Comparison of ENCODE assay signal across 8 cellular contexts in genomic region chr12:40224439-40225291, GRCh38. TPM values are rescaled to one million over a fixed set of nuclear protein-coding genes. Genes with fewer than 3 reads are reported as not detected.
DNase-seq lines count a peak whose midpoint lies in the region; ATAC-seq, FAIRE-seq and TF ChIP-seq lines count a peak whose summit lies in the region.

Gene LRRK2, plus strand, starts transcription at chr12:40224997. Its CDS starts 135 bp downstream, at chr12:40225132.

- H2AK5ac ChIP-seq in neuronal stem cell (ENCODE audit: low read depth, low read length) = no peak within 1 kb of the TSS

- H3K4me3 ChIP-seq in A549 (peak within 1 kb of the TSS; percentile 58), OCI-LY3 (ENCODE audit: low read length) (peak within 1 kb of the TSS; percentile 79), gastroesophageal sphincter (peak within 1 kb of the TSS; percentile 72 to 79), neuronal stem cell (ENCODE audit: low read length in 2 of 2) (peak within 1 kb of the TSS; percentile 50 to 85), upper lobe of right lung (peak within 1 kb of the TSS; percentile 63)

- no peaks in the 10 kb centered on the region for H4K20me1 ChIP-seq in OCI-LY3 (ENCODE audit: insufficient read depth, low read length)

- H3K36me3 ChIP-seq in OCI-LY3 (replicated peaks; ENCODE audit: low read depth, low read length) (peaks cover 3% of the 10 kb centered on the region), gastroesophageal sphincter (no peaks in the 10 kb centered on the region), neuronal stem cell (replicated peaks in 1 of 2; ENCODE audit: control insufficient read depth in 2 of 2, insufficient read depth in 2 of 2, low read length in 2 of 2) (no peaks in the 10 kb centered on the region), upper lobe of right lung (peaks cover 5% of the 10 kb centered on the region)

- H3K4me2 ChIP-seq in A549 = peak within 1 kb of the TSS; percentile 85
- H3K4me2 ChIP-seq in OCI-LY3 (ENCODE audit: low read length) = peak within 1 kb of the TSS; percentile 98
- H3K4me2 ChIP-seq in neuronal stem cell (ENCODE audit: insufficient read depth, low read length, poor library complexity, severe bottlenecking) = peak within 1 kb of the TSS; percentile 96

- TF ChIP-seq POLR2A in A549 (IDR thresholded peaks at IDR 0.05; ENCODE audit: low read length) (peak; percentile 61), gastroesophageal sphincter (IDR thresholded peaks at IDR 0.05) (peak; percentile 89 to 90)

- no peak within 1 kb of the TSS for H3K23ac ChIP-seq in neuronal stem cell (ENCODE audit: low read depth, low read length, poor library complexity)

- WGBS in A549 (ENCODE audit: missing lambda C conversion rate) = 2% methylated on average over 15 of the region's 78 CpGs
- WGBS in gastroesophageal sphincter (ENCODE audit: low coverage in 1 of 2), 2 donors = 0% methylated on average over 9 to 10 of the region's 78 CpGs
- no CpG with 5 or more reads among the region's 78 CpGs for WGBS in neuronal stem cell (ENCODE audit: extremely low coverage in 2 of 2, insufficient read length in 2 of 2, insufficient replicate concordance in 1 of 2), 2 donors

- H2BK5ac ChIP-seq in neuronal stem cell (ENCODE audit: low read length) = no peak within 1 kb of the TSS

- no peak within 1 kb of the TSS for H4K8ac ChIP-seq in neuronal stem cell (ENCODE audit: low read depth, low read length)

- DNase-seq in A549 (ENCODE audit: low read depth in 1 of 2, low spot score in 1 of 2) (peak; percentile 31 to 78), activated gamma-delta T cell treated with Interleukin-2 at 50 U/mL for 16 hours (peak; percentile 41), neuronal stem cell (ENCODE audit: low spot score) (peak; percentile 33), upper lobe of right lung (peak; percentile 96)

- H3K9me3 ChIP-seq in A549 (no peaks in the 10 kb centered on the region), OCI-LY3 (ENCODE audit: insufficient read depth, low read length) (no peaks in the 10 kb centered on the region), gastroesophageal sphincter (no peaks in the 10 kb centered on the region), neuronal stem cell (replicated peaks in 1 of 2; ENCODE audit: control insufficient read depth in 2 of 2, insufficient read depth in 1 of 2, low read depth in 1 of 2, low read length in 2 of 2) (no peaks in the 10 kb centered on the region), upper lobe of right lung (no peaks in the 10 kb centered on the region)

- intact Hi-C loops in upper lobe of right lung (cut with DNase I) = no loop called here

- peaks cover 7% of the 10 kb centered on the region; the same call in 1 of the 2 replicates for H3K79me2 ChIP-seq in OCI-LY3 (ENCODE audit: low read length)

- H2AFZ ChIP-seq in OCI-LY3 (ENCODE audit: low read depth, low read length) (peak within 1 kb of the TSS; percentile 63; the same call in 1 of the 2 replicates), neuronal stem cell (ENCODE audit: low read length) (peak within 1 kb of the TSS; percentile 99)

- TF ChIP-seq CTCF in A549 (IDR thresholded peaks at IDR 0.05) (no peak), OCI-LY3 (IDR thresholded peaks at IDR 0.05; ENCODE audit: low read depth, low read length) (no peak), gastroesophageal sphincter (IDR thresholded peaks at IDR 0.05) (peak in 3 of 4 experiments; percentile 13 to 28 (median 26)), upper lobe of right lung (IDR thresholded peaks at IDR 0.05) (peak; percentile 24)

- no peak within 1 kb of the TSS for H4K91ac ChIP-seq in neuronal stem cell (ENCODE audit: low read depth, low read length, poor library complexity)

- no peak for TF ChIP-seq EP300 in A549 (IDR thresholded peaks at IDR 0.05)
- no peak for TF ChIP-seq EP300 in gastroesophageal sphincter (IDR thresholded peaks at IDR 0.05)

- no peak for TF ChIP-seq RAD21 in A549 (conservative IDR thresholded peaks at IDR 0.05 in 1 of 2, IDR thresholded peaks at IDR 0.05 in 1 of 2)

- H3K27ac ChIP-seq in A549 (peak within 1 kb of the TSS; percentile 94 to 98), OCI-LY3 (ENCODE audit: low read length) (peak within 1 kb of the TSS; percentile 89), gastroesophageal sphincter (peak within 1 kb of the TSS; percentile 87 to 98 (median 94)), neuronal stem cell (replicated peaks; ENCODE audit: low read length) (no peak within 1 kb of the TSS), upper lobe of right lung (peak within 1 kb of the TSS; percentile 98)

- POLR2A ChIA-PET in A549 (lab: Yijun Ruan, JAX) = interaction anchor here (0.7 to 1.0 kb wide), 3 partner anchors 24 to 62 kb away, joined by 4 read pairs; no protein-coding TSS in a partner anchor

- peak; percentile 78 to 85 for ATAC-seq in A549
- peak; percentile 38 for ATAC-seq in GM18519 (IDR thresholded peaks at IDR 0.05; ENCODE audit: low FRiP score, unreplicated experiment)
- peak; percentile 53 for ATAC-seq in HG03025 (IDR thresholded peaks at IDR 0.05; ENCODE audit: low FRiP score, unreplicated experiment)
- peak; percentile 91 for ATAC-seq in gastroesophageal sphincter
- peak; percentile 95 for ATAC-seq in upper lobe of right lung

- no peaks in the 10 kb centered on the region for H3K79me1 ChIP-seq in neuronal stem cell (ENCODE audit: low read depth, low read length)

- no peak within 1 kb of the TSS for H3K14ac ChIP-seq in neuronal stem cell (ENCODE audit: low read length)

- H3K27me3 ChIP-seq in OCI-LY3 (ENCODE audit: low read depth, low read length) (0 out of 2 replicates have a peak, but pooled peaks cover 2% of the 10 kb centered on the region), gastroesophageal sphincter (no peaks in the 10 kb centered on the region), neuronal stem cell (ENCODE audit: control insufficient read depth in 3 of 3, insufficient read depth in 3 of 3, low read depth in 1 of 3, low read length in 3 of 3) (peaks cover 0 to 39% (median 23%) of the 10 kb centered on the region in 3 experiments), upper lobe of right lung (no peaks in the 10 kb centered on the region)

- CTCF ChIA-PET in A549 (lab: Yijun Ruan, JAX) = interaction anchor here (1.3 to 1.8 kb wide), 2 partner anchors 73 to 101 kb away, joined by 3 to 4 read pairs; no protein-coding TSS in a partner anchor

- peaks cover 32% of the 10 kb centered on the region for H3K4me1 ChIP-seq in A549
- peaks cover 57% of the 10 kb centered on the region for H3K4me1 ChIP-seq in OCI-LY3 (ENCODE audit: low read length)
- peaks cover 4 to 41% (median 5%) of the 10 kb centered on the region in 3 donors for H3K4me1 ChIP-seq in gastroesophageal sphincter
- peaks cover 0 to 2% of the 10 kb centered on the region in 2 donors for H3K4me1 ChIP-seq in neuronal stem cell (ENCODE audit: control insufficient read depth in 2 of 2, insufficient read depth in 1 of 2, low read depth in 1 of 2, low read length in 2 of 2)
- no peaks in the 10 kb centered on the region for H3K4me1 ChIP-seq in upper lobe of right lung

- H2BK12ac ChIP-seq in neuronal stem cell (ENCODE audit: low read length) = no peak within 1 kb of the TSS

- peak within 1 kb of the TSS; percentile 58 for H2BK15ac ChIP-seq in neuronal stem cell (ENCODE audit: low read length)

- H3K9ac ChIP-seq in OCI-LY3 (ENCODE audit: low read length) = peak within 1 kb of the TSS; percentile 78
- H3K9ac ChIP-seq in neuronal stem cell (ENCODE audit: low read depth, low read length, poor library complexity) = peak within 1 kb of the TSS; percentile 21

- H3K18ac ChIP-seq in neuronal stem cell (ENCODE audit: low read length) = peak within 1 kb of the TSS; percentile 91

- no peak within 1 kb of the TSS for H3K4ac ChIP-seq in neuronal stem cell (ENCODE audit: low read length)

- FAIRE-seq in A549 (lab: Jason Lieb, UNC) = no peak

- H2BK120ac ChIP-seq in neuronal stem cell (ENCODE audit: low read depth, low read length) = peak within 1 kb of the TSS; percentile 61

TF ChIP-seq in A549, 52 proteins besides CTCF, POLR2A, EP300 and RAD21 (continues in another document):
- TF ChIP-seq CBX8 (IDR thresholded peaks at IDR 0.05) = no peak
- no peak for TF ChIP-seq ESRRA (IDR thresholded peaks at IDR 0.05; ENCODE audit: borderline replicate concordance, low read length)
- no peak for TF ChIP-seq HOXA7 (CRISPR knock-in tag; IDR thresholded peaks at IDR 0.05)
- TF ChIP-seq, protein P1, sequence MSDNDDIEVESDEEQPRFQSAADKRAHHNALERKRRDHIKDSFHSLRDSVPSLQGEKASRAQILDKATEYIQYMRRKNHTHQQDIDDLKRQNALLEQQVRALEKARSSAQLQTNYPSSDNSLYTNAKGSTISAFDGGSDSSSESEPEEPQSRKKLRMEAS (IDR thresholded peaks at IDR 0.05) = peak; percentile 51; the same call in 1 of the 2 replicates
- TF ChIP-seq FOSB (CRISPR knock-in tag; IDR thresholded peaks at IDR 0.05) = no peak
- TF ChIP-seq PHF8 (IDR thresholded peaks at IDR 0.05; ENCODE audit: borderline replicate concordance, low read depth) = peak; percentile 98
- no peak for TF ChIP-seq CEBPB (IDR thresholded peaks at IDR 0.05)
- TF ChIP-seq RCOR1 (IDR thresholded peaks at IDR 0.05; ENCODE audit: low read depth, low read length) = no peak
- TF ChIP-seq BHLHE40 (IDR thresholded peaks at IDR 0.05; ENCODE audit: low read depth, low read length) = no peak
- TF ChIP-seq NR3C1 (IDR thresholded peaks at IDR 0.05) = no peak
- TF ChIP-seq, protein P2, sequence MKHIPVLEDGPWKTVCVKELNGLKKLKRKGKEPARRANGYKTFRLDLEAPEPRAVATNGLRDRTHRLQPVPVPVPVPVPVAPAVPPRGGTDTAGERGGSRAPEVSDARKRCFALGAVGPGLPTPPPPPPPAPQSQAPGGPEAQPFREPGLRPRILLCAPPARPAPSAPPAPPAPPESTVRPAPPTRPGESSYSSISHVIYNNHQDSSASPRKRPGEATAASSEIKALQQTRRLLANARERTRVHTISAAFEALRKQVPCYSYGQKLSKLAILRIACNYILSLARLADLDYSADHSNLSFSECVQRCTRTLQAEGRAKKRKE (CRISPR knock-in tag; IDR thresholded peaks at IDR 0.05; ENCODE audit: low read depth) = no peak
- no peak for TF ChIP-seq HDAC2 (IDR thresholded peaks at IDR 0.05)
- TF ChIP-seq NFE2L2 (conservative IDR thresholded peaks at IDR 0.05; ENCODE audit: low read length) = no peak
- TF ChIP-seq TFCP2L1 (CRISPR knock-in tag; IDR thresholded peaks at IDR 0.05) = no peak
- peak; percentile 39 for TF ChIP-seq MAFK (IDR thresholded peaks at IDR 0.05; ENCODE audit: partially characterized antibody)
- TF ChIP-seq JUNB (IDR thresholded peaks at IDR 0.05) = no peak

RNA-seq across cellular contexts. Expression of gene LRRK2, which starts in this region (rescaled TPM):
- 18.1 and 20.4 TPM in 2 replicates for polyA plus RNA-seq in A549 (2011; rRNA removed)
- polyA plus RNA-seq in A549 (2012; cell fraction: cytosol; rRNA removed) = 1.5 and 1.7 TPM in 2 replicates
- 1.6 and 2.8 TPM in 2 replicates for polyA plus RNA-seq in A549 (2012; cell fraction: nucleus; rRNA removed)
- 3.1 to 5.3 TPM (median 5.2 TPM) in 3 replicates for polyA plus RNA-seq in A549 (2017; fragmentation: RNase III; extraction: RNeasy Plus Mini Kit Qiagen cat#74134 plus additional on column Dnase treatment)
- polyA minus RNA-seq in A549 (2011; rRNA and poly(A)+ RNA removed) = 13.2 and 13.5 TPM in 2 replicates
- 10 to 100 TPM; 22.7 to 35.2 (median 29.3) TPM for total RNA-seq in gastroesophageal sphincter
- 0.03 TPM for polyA plus RNA-seq in neuronal stem cell (2013, experiment 1 of 2)
- 0.04 TPM for polyA plus RNA-seq in neuronal stem cell (2013, experiment 2 of 2)
- total RNA-seq in upper lobe of right lung = 415 TPM

Comparison
In these comparisons a context has a peak if more than half of its experiments do, and no peak if none do; other contexts are left out.
1. RNA of gene LRRK2 (total RNA-seq): 415 TPM in upper lobe of right lung (single experiment); 22.7 to 35.2 TPM in gastroesophageal sphincter; every median in the first group is over 10 times any median in the second.
2. ATAC-seq: peak in every context shown above with its lines; median percentile 95 in upper lobe of right lung; 91 in gastroesophageal sphincter; 82 in A549; 53 in HG03025; 38 in GM18519.
3. DNase-seq: peak in every context shown above with its lines; median percentile 96 in upper lobe of right lung; 54 in A549; 41 in activated gamma-delta T cell treated with Interleukin-2 at 50 U/mL for 16 hours; 33 in neuronal stem cell.
4. CTCF ChIP-seq: peak in gastroesophageal sphincter (3 of 4) and upper lobe of right lung (single experiment); none in A549 (single experiment) and OCI-LY3 (single experiment).
5. Peak in every context shown above with its lines, with median percentiles within 50 percentile points of each other: H3K4me2 ChIP-seq and H3K4me3 ChIP-seq.